In genomic region chr13:33147832-33148231, GRCh38 we compare ENCODE assay signal across 18 cellular contexts.
"Had no signal": no experiment of that assay in that cellular context is flagged by ENCODE, and none has a peak within 500 bp of the region (broad histone marks: within the 10 kb centered on the region; RNA-seq: fewer than 3 reads in every experiment).

No MANE protein-coding gene starts in this region.

- H3K9me3 Mint-ChIP-seq: effector memory CD8-positive, alpha-beta T cell had no signal

- H3K4me3 Mint-ChIP-seq: dendritic cell treated with granulocyte-macrophage colony-stimulating factor and Interleukin-4, amounts not matched to agents 40 ng/mL and 50 ng/mL, for 4 days; effector memory CD8-positive, alpha-beta T cell; naive thymus-derived CD4-positive, alpha-beta T cell; stimulated activated naive B cell treated with anti-CD40 and anti-IgM and Interleukin-4, amounts not matched to agents 10 μg/mL and 1 μg/mL and 100 μg/mL, for 72 hours; stimulated activated naive CD8-positive, alpha-beta T cell treated with anti-CD3 and anti-CD28 coated beads, Interleukin-15, amount 100 ng/mL, for 72 hours had no signal

- ATAC-seq: effector memory CD8-positive, alpha-beta T cell; gastrocnemius medialis; heart right ventricle; left lobe of liver; naive thymus-derived CD4-positive, alpha-beta T cell; psoas muscle; right lobe of liver; upper lobe of right lung had no signal

- H3K27me3 Mint-ChIP-seq: dendritic cell treated with granulocyte-macrophage colony-stimulating factor and Interleukin-4, amounts not matched to agents 40 ng/mL and 50 ng/mL, for 4 days had no signal

- H3K27ac Mint-ChIP-seq: dendritic cell treated with granulocyte-macrophage colony-stimulating factor and Interleukin-4, amounts not matched to agents 40 ng/mL and 50 ng/mL, for 4 days; effector memory CD8-positive, alpha-beta T cell; stimulated activated naive CD8-positive, alpha-beta T cell treated with anti-CD3 and anti-CD28 coated beads, Interleukin-15, amount 100 ng/mL, for 72 hours had no signal

- DNase-seq: effector memory CD8-positive, alpha-beta T cell; gastrocnemius medialis; heart right ventricle; hypothalamus; mammary epithelial cell; naive thymus-derived CD4-positive, alpha-beta T cell; occipital lobe; psoas muscle; retina; right lobe of liver; stimulated activated CD4-positive, alpha-beta T cell treated with anti-CD3 and anti-CD28 coated beads, Interleukin-2, amount 100 ng/mL, for 24 hours; stimulated activated CD4-positive, alpha-beta T cell treated with anti-CD3 and anti-CD28 coated beads, Interleukin-4, amount 100 ng/mL, for 4 hours; stimulated activated naive B cell treated with anti-CD40 and anti-IgM and Interleukin-4, amounts not matched to agents 10 μg/mL and 1 μg/mL and 100 μg/mL, for 72 hours; stimulated activated naive CD8-positive, alpha-beta T cell treated with anti-CD3 and anti-CD28 coated beads, Interleukin-15, amount 100 ng/mL, for 72 hours; testis; upper lobe of right lung had no signal
